ENCODE assay signal across 7 cellular contexts in the genomic region with DNA sequence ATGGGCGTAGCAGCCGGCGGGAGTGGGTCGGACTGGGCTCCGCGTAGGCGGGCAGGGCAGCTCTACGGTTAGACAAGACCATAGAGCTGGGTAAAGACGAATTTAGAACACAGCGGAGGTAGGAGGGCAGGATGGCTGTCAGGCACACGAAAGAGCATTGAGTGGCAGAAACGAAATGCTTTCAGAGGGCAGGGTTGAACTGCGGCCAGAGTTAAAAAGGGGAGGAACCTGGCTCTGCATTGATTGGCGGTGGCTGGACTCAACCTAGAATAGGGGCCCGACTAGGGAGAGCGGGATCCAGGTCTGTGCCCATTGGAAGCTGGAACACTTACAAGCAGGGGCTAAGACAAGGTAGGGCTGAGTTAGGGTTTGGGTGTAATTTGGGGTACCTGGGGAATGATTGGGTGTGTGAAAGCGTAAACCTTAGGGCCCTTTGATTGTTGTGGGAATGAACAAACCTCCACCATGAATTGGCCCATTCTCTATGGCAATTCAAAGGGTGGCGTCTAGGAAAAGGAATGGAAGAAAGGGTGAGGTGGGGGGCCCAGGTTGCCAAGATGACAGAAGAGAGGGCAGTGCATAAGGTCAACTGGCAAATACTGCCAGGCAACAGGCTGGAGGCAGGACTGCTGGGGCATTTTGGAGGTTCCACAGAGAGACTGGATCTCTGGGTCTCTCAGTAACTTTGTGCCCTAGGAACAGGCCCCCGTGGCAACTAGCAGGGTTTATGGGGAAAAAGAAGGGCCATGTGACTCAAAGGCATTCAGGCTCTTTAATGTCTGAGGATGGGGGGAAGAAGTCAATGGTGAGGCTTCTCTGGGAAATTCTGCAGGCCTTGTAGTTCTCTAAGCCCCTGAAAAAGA. TPM values are rescaled to one million over a fixed set of nuclear protein-coding genes. Genes with fewer than 3 reads are reported as not detected.
A peak's percentile ranks its signal among the peaks of the same experiment; 100 is the strongest.
DNase-seq lines count a peak whose midpoint lies in the region; ATAC-seq and TF ChIP-seq lines count a peak whose summit lies in the region.

No MANE protein-coding gene starts in this region.

- peaks cover 92% of the 10 kb centered on the region for H3K36me3 Mint-ChIP-seq in stimulated activated effector memory CD8-positive, alpha-beta T cell treated with anti-CD3 and anti-CD28 coated beads, Interleukin-12 subunit alpha, Interleukin-12 subunit beta, amount 100 ng/mL, for 72 hours

- H3K9me3 Mint-ChIP-seq in stimulated activated effector memory CD8-positive, alpha-beta T cell treated with anti-CD3 and anti-CD28 coated beads, Interleukin-12 subunit alpha, Interleukin-12 subunit beta, amount 100 ng/mL, for 72 hours: no peaks in the 10 kb centered on the region

- no peak for ATAC-seq in stimulated activated effector memory CD8-positive, alpha-beta T cell treated with anti-CD3 and anti-CD28 coated beads, Interleukin-12 subunit alpha, Interleukin-12 subunit beta, amount 100 ng/mL, for 72 hours

- peak; percentile 46 for DNase-seq in H7
- no peak for DNase-seq in hepatocyte (ENCODE audit: low spot score)
- no peak for DNase-seq in stimulated activated effector memory CD8-positive, alpha-beta T cell treated with anti-CD3 and anti-CD28 coated beads, Interleukin-12 subunit alpha, Interleukin-12 subunit beta, amount 100 ng/mL, for 72 hours (ENCODE audit: low spot score in 2 of 2)
- DNase-seq in HK-2 (ENCODE audit: unreplicated experiment): no peak
- no peak for DNase-seq in putamen (ENCODE audit: low spot score)
- no peak for DNase-seq in NCI-H1417 treated with DMSO at 0.1 percent for 48 hours (lab: John Stamatoyannopoulos, UW)

- H3K4me2 ChIP-seq in hepatocyte: peak overlapping the region; percentile 69

- peaks cover 18% of the 10 kb centered on the region for H3K79me2 ChIP-seq in hepatocyte

- H3K4me3 ChIP-seq in H7 (ENCODE audit: insufficient read depth, low read depth, low read length) (peak overlapping the region; percentile 50), WI38 (ENCODE audit: low read depth, low read length) (peak overlapping the region; percentile 44), hepatocyte (no peak overlapping the region)

- peak overlapping the region; percentile 91 for H3K27ac Mint-ChIP-seq in stimulated activated effector memory CD8-positive, alpha-beta T cell treated with anti-CD3 and anti-CD28 coated beads, Interleukin-12 subunit alpha, Interleukin-12 subunit beta, amount 100 ng/mL, for 72 hours

- H3K9me2 ChIP-seq in hepatocyte (replicated peaks; ENCODE audit: insufficient read depth): no peaks in the 10 kb centered on the region

- H3K36me3 ChIP-seq in H7 (replicated peaks; ENCODE audit: control insufficient read depth, insufficient read depth, low read length) (peaks cover 2% of the 10 kb centered on the region), hepatocyte (replicated peaks; ENCODE audit: insufficient read depth, low read depth) (no peaks in the 10 kb centered on the region)

- H3K27ac ChIP-seq in hepatocyte: peak overlapping the region; percentile 69

- H3K9me3 ChIP-seq in hepatocyte (ENCODE audit: low read depth): no peaks in the 10 kb centered on the region

- H3K4me1 Mint-ChIP-seq in stimulated activated effector memory CD8-positive, alpha-beta T cell treated with anti-CD3 and anti-CD28 coated beads, Interleukin-12 subunit alpha, Interleukin-12 subunit beta, amount 100 ng/mL, for 72 hours: peaks cover 66% of the 10 kb centered on the region

- no peak overlapping the region for H2AFZ ChIP-seq in hepatocyte

- TF ChIP-seq CTCF in WI38 (IDR thresholded peaks at IDR 0.05; ENCODE audit: low read depth, low read length) (no peak), hepatocyte (IDR thresholded peaks at IDR 0.05; ENCODE audit: poor library complexity) (no peak)

- H3K4me1 ChIP-seq in hepatocyte (ENCODE audit: insufficient read depth): peaks cover 3% of the 10 kb centered on the region

- H4K20me1 ChIP-seq in hepatocyte (ENCODE audit: insufficient read depth, poor library complexity, severe bottlenecking): no peaks in the 10 kb centered on the region

- H3K4me3 Mint-ChIP-seq in stimulated activated effector memory CD8-positive, alpha-beta T cell treated with anti-CD3 and anti-CD28 coated beads, Interleukin-12 subunit alpha, Interleukin-12 subunit beta, amount 100 ng/mL, for 72 hours: peak overlapping the region; percentile 84

- no peaks in the 10 kb centered on the region for H3K27me3 ChIP-seq in H7 (ENCODE audit: control insufficient read depth, insufficient read depth, low read length)
- H3K27me3 ChIP-seq in hepatocyte: no peaks in the 10 kb centered on the region

- WGBS in hepatocyte (ENCODE audit: low lambda C conversion rate, missing lambda C conversion rate): 45% methylated on average over 19 of the region's 19 CpGs

RNA-seq across cellular contexts. Expression of gene ELK1, which starts 0.9 kb away (rescaled TPM):
- 32.7 and 33.8 TPM in 2 replicates for total RNA-seq in H7 (2014; rRNA removed; shearing (Covaris generic))
- 19.8 and 24.4 TPM in 2 replicates for total RNA-seq in hepatocyte
- 29.6 and 32.0 TPM in 2 replicates for polyA plus RNA-seq in hepatocyte

RNA-seq across cellular contexts. Expression of gene UXT, which starts 7.7 kb away (rescaled TPM):
- total RNA-seq in H7 (2014; rRNA removed; shearing (Covaris generic)): 87.5 and 93.7 TPM in 2 replicates
- total RNA-seq in hepatocyte: 96.1 and 111 TPM in 2 replicates
- 130 and 141 TPM in 2 replicates for polyA plus RNA-seq in hepatocyte

RNA-seq across cellular contexts. Expression of gene CFP, which starts 21.5 kb away (rescaled TPM):
- 5.5 and 6.0 TPM in 2 replicates for total RNA-seq in H7 (2014; rRNA removed; shearing (Covaris generic))
- total RNA-seq in hepatocyte: 0.23 TPM in 1 of 2 replicates, not detected in the other
- polyA plus RNA-seq in hepatocyte: 0.17 and 0.58 TPM in 2 replicates

RNA-seq across cellular contexts. Expression of gene SYN1, which starts 31.6 kb away (rescaled TPM):
- 0.81 and 2.1 TPM in 2 replicates for total RNA-seq in H7 (2014; rRNA removed; shearing (Covaris generic))
- total RNA-seq in hepatocyte: 0.43 and 1.2 TPM in 2 replicates
- 3.7 and 4.6 TPM in 2 replicates for polyA plus RNA-seq in hepatocyte
